In the genomic region with DNA sequence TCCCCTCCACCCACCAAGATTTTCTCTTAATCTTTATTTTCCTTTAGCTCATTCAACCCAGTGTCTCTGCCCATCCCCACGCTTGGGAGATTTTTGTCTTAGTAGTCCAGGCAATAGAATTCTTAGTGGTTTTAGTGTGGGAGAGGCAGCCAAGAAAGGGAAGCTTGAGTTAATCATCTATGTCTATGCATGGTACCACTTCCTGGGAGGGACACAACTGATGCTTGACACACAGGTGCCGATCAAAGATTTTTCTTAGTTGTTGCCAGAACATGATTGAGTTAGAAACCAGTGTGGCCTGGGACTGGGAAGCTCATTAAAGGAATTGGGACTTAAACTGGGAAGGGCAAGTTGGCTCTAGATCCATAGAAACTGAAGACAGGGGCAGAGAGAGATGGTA, we compare ENCODE assay signal across 13 cellular contexts. TPM values are rescaled to one million over a fixed set of nuclear protein-coding genes. Genes with fewer than 3 reads are reported as not detected.
DNase-seq lines count a peak whose midpoint lies in the region; ATAC-seq, FAIRE-seq and TF ChIP-seq lines count a peak whose summit lies in the region.
"Had no signal": no experiment of that assay in that cellular context is flagged by ENCODE, and none has a peak within 500 bp of the region (broad histone marks: within the 10 kb centered on the region; RNA-seq: fewer than 3 reads in every experiment).

No MANE protein-coding gene starts in this region.

- H3K27ac Mint-ChIP-seq in natural killer cell: no peak overlapping the region

- peak; percentile 72 for ATAC-seq in GM19351 (IDR thresholded peaks at IDR 0.05; ENCODE audit: unreplicated experiment)
- ATAC-seq in HG02885 (IDR thresholded peaks at IDR 0.05; ENCODE audit: poor library complexity, unreplicated experiment): peak; percentile 56
- ATAC-seq in natural killer cell: no peak

- TF ChIP-seq CTCF in natural killer cell (IDR thresholded peaks at IDR 0.05): no peak

- no peaks in the 10 kb centered on the region for H3K4me1 Mint-ChIP-seq in natural killer cell

- H3K27me3 Mint-ChIP-seq in natural killer cell (ENCODE audit: low read depth in 2 of 2): peaks cover 0 to under 1% of the 10 kb centered on the region in 2 donors

- DNase-seq in CMK (ENCODE audit: low read depth) (peak; percentile 1), OCI-M1 (lab: John Stamatoyannopoulos, UW) (peak; percentile 1), natural killer cell (no peak), NCI-H446 (lab: John Stamatoyannopoulos, UW) (no peak), GM12892 (ENCODE audit: insufficient read length) (no peak)
- no peak for DNase-seq in stimulated activated naive CD4-positive, alpha-beta T cell treated with Interleukin-2 at 50 U/mL for 16 hours (lab: John Stamatoyannopoulos, UW)
- DNase-seq: CD4-positive, alpha-beta memory T cell; NCI-H146; nucleus accumbens had no signal

- no peaks in the 10 kb centered on the region for H3K9me3 Mint-ChIP-seq in natural killer cell
- H3K9me3 Mint-ChIP-seq: CD4-positive, alpha-beta memory T cell had no signal

- no peak for TF ChIP-seq POLR2A in GM12892 (IDR thresholded peaks at IDR 0.05; ENCODE audit: low read depth, low read length)

- H3K36me3 Mint-ChIP-seq in natural killer cell: no peaks in the 10 kb centered on the region
- H3K36me3 Mint-ChIP-seq: CD4-positive, alpha-beta memory T cell had no signal

- no peak overlapping the region for H3K4me3 Mint-ChIP-seq in natural killer cell
- H3K4me3 Mint-ChIP-seq: CD4-positive, alpha-beta memory T cell had no signal

- no peak for FAIRE-seq in GM12892 (lab: Jason Lieb, UNC)

- intact Hi-C loops in natural killer cell (cut with micrococcal nuclease): no loop called here

RNA-seq across cellular contexts. Expression of gene STRA8, which starts 3.1 kb away (rescaled TPM):
- not detected for total RNA-seq in natural killer cell
- polyA plus RNA-seq in GM12892 (2012; ENCODE audit: missing spikeins): not detected
- total RNA-seq: CD4-positive, alpha-beta memory T cell; dermis microvascular lymphatic vessel endothelial cell; SK-MEL-5 had no signal
- polyA plus RNA-seq: CD4-positive, alpha-beta memory T cell had no signal

RNA-seq across cellular contexts. Expression of gene WDR91, which starts 25.4 kb away (rescaled TPM):
- total RNA-seq in natural killer cell: 10 to 100 TPM; 28.7 to 42.0 (median 39.2) TPM
- polyA plus RNA-seq in GM12892 (2012; ENCODE audit: missing spikeins): 28.0 TPM

Comparison
In these comparisons a context has a peak if more than half of its experiments do, and no peak if none do; other contexts are left out.
1. DNase-seq: peak in CMK (single experiment) and OCI-M1 (single experiment); none in natural killer cell (single experiment), stimulated activated naive CD4-positive, alpha-beta T cell treated with Interleukin-2 at 50 U/mL for 16 hours (single experiment), NCI-H446 (0 of 2) and GM12892 (single experiment).
2. ATAC-seq: peak in GM19351 (single experiment) and HG02885 (single experiment); none in natural killer cell (0 of 3).